34 cellular contexts compared by ENCODE assay signal in the genomic region with DNA sequence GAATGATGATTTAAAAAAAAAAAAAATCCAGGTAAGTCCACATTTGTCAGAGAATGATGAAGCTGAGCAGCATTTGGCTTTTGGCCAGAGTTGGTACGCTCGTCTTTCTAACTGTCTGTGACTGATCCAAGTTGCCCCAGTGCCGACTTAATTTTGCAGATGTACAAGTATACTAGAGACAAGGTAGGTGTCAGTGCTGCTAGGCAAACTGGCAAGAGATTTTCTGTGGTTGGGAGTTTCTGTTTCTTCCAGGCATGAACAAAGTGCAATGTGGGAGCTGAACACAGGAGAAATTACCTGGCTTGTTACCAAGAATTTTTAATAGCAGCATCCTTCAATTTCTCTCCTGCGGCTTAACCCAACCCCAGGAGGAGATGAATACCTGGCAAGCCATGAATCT.
"Had no signal": no experiment of that assay in that cellular context is flagged by ENCODE, and none has a peak within 500 bp of the region (broad histone marks: within the 10 kb centered on the region; RNA-seq: fewer than 3 reads in every experiment).

No MANE protein-coding gene starts in this region.

- FAIRE-seq: frontal cortex, islet of Langerhans, TTC549 had no signal

- H3K4me3 ChIP-seq: adrenal gland, body of pancreas, coronary artery, dorsolateral prefrontal cortex, left lung, lower lobe of right lung, mucosa of descending colon, smooth muscle cell, stomach, thyroid gland, upper lobe of left lung had no signal

- H3K4me3 Mint-ChIP-seq: activated naive CD8-positive, alpha-beta T cell treated with anti-CD3 and anti-CD28 coated beads for 36 hours; nephron; stimulated activated naive B cell treated with anti-CD40 and anti-IgM and Interleukin-4, amounts not matched to agents 10 μg/mL and 1 μg/mL and 100 μg/mL, for 72 hours had no signal

- H3K27ac Mint-ChIP-seq: activated naive CD8-positive, alpha-beta T cell treated with anti-CD3 and anti-CD28 coated beads for 36 hours; progenitor cell of endocrine pancreas; stimulated activated naive B cell treated with anti-CD40 and anti-IgM and Interleukin-4, amounts not matched to agents 10 μg/mL and 1 μg/mL and 100 μg/mL, for 72 hours had no signal

- H3K4me1 ChIP-seq: adrenal gland, body of pancreas, left lung, lower lobe of right lung, thyroid gland, upper lobe of left lung had no signal

- H3K36me3 Mint-ChIP-seq: activated naive CD8-positive, alpha-beta T cell treated with anti-CD3 and anti-CD28 coated beads for 36 hours; stimulated activated naive B cell treated with anti-CD40 and anti-IgM and Interleukin-4, amounts not matched to agents 10 μg/mL and 1 μg/mL and 100 μg/mL, for 72 hours had no signal

- H3K27me3 ChIP-seq: adrenal gland, body of pancreas, thyroid gland, upper lobe of left lung had no signal

- H3K36me3 ChIP-seq: adrenal gland, left lung, lower lobe of right lung, neutrophil, stomach, thyroid gland, upper lobe of left lung had no signal

- ATAC-seq: activated CD4-positive, CD25-positive, alpha-beta regulatory T cell treated with anti-CD3 and anti-CD28 coated beads, Interleukin-2, amount 50 U/mL, for 24 hours; body of pancreas; left lung; lower lobe of right lung; mucosa of descending colon; sciatic nerve; stimulated activated naive B cell treated with anti-CD40 and anti-IgM and Interleukin-4, amounts not matched to agents 10 μg/mL and 1 μg/mL and 100 μg/mL, for 72 hours had no signal

- H3K9me3 ChIP-seq: adrenal gland, body of pancreas, left lung, lower lobe of right lung, mucosa of descending colon, neutrophil, stomach, thyroid gland, upper lobe of left lung had no signal

- H3K4me1 Mint-ChIP-seq: activated naive CD8-positive, alpha-beta T cell treated with anti-CD3 and anti-CD28 coated beads for 36 hours; stimulated activated naive B cell treated with anti-CD40 and anti-IgM and Interleukin-4, amounts not matched to agents 10 μg/mL and 1 μg/mL and 100 μg/mL, for 72 hours had no signal

- DNase-seq: activated CD4-positive, alpha-beta T cell treated with anti-CD3 and anti-CD28 coated beads for 48 hours; activated CD4-positive, alpha-beta T cell treated with anti-CD3 and anti-CD28 coated beads, Interleukin-2, amount 50 U/mL, for 48 hours; activated CD8-positive, alpha-beta memory T cell treated with anti-CD3 and anti-CD28 coated beads for 24 hours; activated effector memory CD4-positive, alpha-beta T cell treated with Interleukin-2 at 50 U/mL for 16 hours; activated naive CD4-positive, alpha-beta T cell treated with Interleukin-2 at 50 U/mL for 16 hours; activated naive CD8-positive, alpha-beta T cell treated with anti-CD3 and anti-CD28 coated beads for 36 hours; adrenal gland; aorta; body of pancreas; cerebellar nuclear complex; dorsolateral prefrontal cortex; effector memory CD4-positive, alpha-beta T cell; left lung; lower lobe of right lung; mesendoderm; mucosa of descending colon; retina; stimulated activated CD4-positive, alpha-beta T cell treated with anti-CD3 and anti-CD28 coated beads, Interleukin-1b, Interleukin-23, amount 100 ng/mL, for 48 hours; stimulated activated naive B cell treated with anti-CD40 and anti-IgM and Interleukin-4, amounts not matched to agents 10 μg/mL and 1 μg/mL and 100 μg/mL, for 72 hours; stomach; T-helper 9 cell; thyroid gland; upper lobe of left lung had no signal

- H3K9me3 Mint-ChIP-seq: activated naive CD8-positive, alpha-beta T cell treated with anti-CD3 and anti-CD28 coated beads for 36 hours had no signal

- H3K27ac ChIP-seq: adrenal gland, body of pancreas, coronary artery, dorsolateral prefrontal cortex, left lung, lower lobe of right lung, neutrophil, thyroid gland, upper lobe of left lung, VCaP had no signal
